8 cellular contexts compared by ENCODE assay signal in genomic region chr17:79042421-79043190, GRCh38.
DNase-seq lines count a peak whose midpoint lies in the region; ATAC-seq and TF ChIP-seq lines count a peak whose summit lies in the region.

No MANE protein-coding gene starts in this region.

- peak; percentile 90 for TF ChIP-seq CTCF in DND-41 (IDR thresholded peaks at IDR 0.05; ENCODE audit: borderline replicate concordance, extremely low read depth, low read length, poor library complexity, severe bottlenecking)
- TF ChIP-seq CTCF in VCaP (conservative IDR thresholded peaks at IDR 0.05) = peak; percentile 97
- TF ChIP-seq CTCF in brain microvascular endothelial cell (IDR thresholded peaks at IDR 0.05; ENCODE audit: low read depth, low read length, missing control alignments) = peak; percentile 94

- no peaks in the 10 kb centered on the region for H3K27me3 ChIP-seq in DND-41 (ENCODE audit: insufficient read depth, low read length, poor library complexity)
- peaks cover 3% of the 10 kb centered on the region for H3K27me3 ChIP-seq in brain microvascular endothelial cell (replicated peaks)

- H3K79me2 ChIP-seq in DND-41 (ENCODE audit: insufficient read depth, low read length) = no peaks in the 10 kb centered on the region

- peak; percentile 81 for ATAC-seq in DND-41 (ENCODE audit: insufficient read depth, low read depth)
- no peak for ATAC-seq in GM21447 (IDR thresholded peaks at IDR 0.05; ENCODE audit: unreplicated experiment)

- no peak overlapping the region for H3K9ac ChIP-seq in DND-41 (ENCODE audit: low read depth, low read length)

- H2AFZ ChIP-seq in DND-41 (ENCODE audit: low read depth, low read length) = no peak overlapping the region

- no peaks in the 10 kb centered on the region for H3K9me3 ChIP-seq in DND-41 (ENCODE audit: insufficient read depth, low read length, severe bottlenecking)

- H3K4me3 ChIP-seq in DND-41 (ENCODE audit: low read depth in 1 of 2, low read length in 2 of 2) (no peak overlapping the region), brain microvascular endothelial cell (ENCODE audit: low read depth, low read length) (no peak overlapping the region)

- no peaks in the 10 kb centered on the region for H3K36me3 ChIP-seq in DND-41 (ENCODE audit: insufficient read depth, low read length)
- no peaks in the 10 kb centered on the region for H3K36me3 ChIP-seq in brain microvascular endothelial cell (replicated peaks)

- no peak overlapping the region for H3K27ac ChIP-seq in DND-41 (ENCODE audit: low read length)
- H3K27ac ChIP-seq in VCaP = no peak overlapping the region
- H3K27ac ChIP-seq in brain microvascular endothelial cell = no peak overlapping the region

- no peaks in the 10 kb centered on the region for H3K4me1 ChIP-seq in DND-41 (ENCODE audit: insufficient read depth, low read length)

- no peak overlapping the region for H3K4me2 ChIP-seq in DND-41 (ENCODE audit: insufficient read depth, low read length)

- peaks cover 14% of the 10 kb centered on the region for H4K20me1 ChIP-seq in DND-41 (ENCODE audit: insufficient read depth, low read length)

- in situ Hi-C loops in brain microvascular endothelial cell (cut with HindIII; ENCODE audit: low pct_ligation_motif_present, low sequenced_read_pairs) = no loop called here

- peak; percentile 69 for DNase-seq in DND-41
- DNase-seq in LoVo (ENCODE audit: low spot score) = peak; percentile 79
- peak; percentile 33 for DNase-seq in brain microvascular endothelial cell
- peak; percentile 76 for DNase-seq in kidney tubule cell (ENCODE audit: low spot score)
- peak; percentile 44 to 51 (median 50) for DNase-seq in stimulated activated CD4-positive, alpha-beta T cell treated with anti-CD3 and anti-CD28 coated beads, TNF-alpha, amount 100 ng/mL, for 4 hours (ENCODE audit: low read depth in 3 of 3)
- no peak for DNase-seq in amniotic stem cell (lab: John Stamatoyannopoulos, UW)
